ENCODE assay signal across 20 cellular contexts in genomic region chr4:11436084-11436483, GRCh38. TPM values are rescaled to one million over a fixed set of nuclear protein-coding genes. Genes with fewer than 3 reads are reported as not detected.
DNase-seq lines count a peak whose midpoint lies in the region; ATAC-seq and TF ChIP-seq lines count a peak whose summit lies in the region.
"Had no signal": no experiment of that assay in that cellular context is flagged by ENCODE, and none has a peak within 500 bp of the region (broad histone marks: within the 10 kb centered on the region; RNA-seq: fewer than 3 reads in every experiment).

No MANE protein-coding gene starts in this region.

- intact Hi-C loops in naive thymus-derived CD4-positive, alpha-beta T cell (cut with micrococcal nuclease) = no loop called here

- H3K4me3 Mint-ChIP-seq in naive thymus-derived CD4-positive, alpha-beta T cell = no peak overlapping the region
- H3K4me3 Mint-ChIP-seq: activated T-cell treated with anti-CD3 and anti-CD28 coated beads, Interleukin-2, amount 50 U/mL, for 72 hours had no signal

- ATAC-seq in GM18861 (IDR thresholded peaks at IDR 0.05; ENCODE audit: unreplicated experiment) (peak; percentile 53), GM21528 (IDR thresholded peaks at IDR 0.05; ENCODE audit: low FRiP score, unreplicated experiment) (peak; percentile 59), HG03354 (IDR thresholded peaks at IDR 0.05; ENCODE audit: poor library complexity, severe bottlenecking, unreplicated experiment) (peak; percentile 68), HG03457 (IDR thresholded peaks at IDR 0.05; ENCODE audit: unreplicated experiment) (no peak)
- ATAC-seq in naive thymus-derived CD4-positive, alpha-beta T cell = no peak
- ATAC-seq: activated T-cell treated with anti-CD3 and anti-CD28 coated beads, Interleukin-2, amount 50 U/mL, for 72 hours; K562; left lung had no signal

- H3K4me3 ChIP-seq in osteoblast (ENCODE audit: insufficient read depth, low read length) = no peak overlapping the region
- no peak overlapping the region for H3K4me3 ChIP-seq in naive thymus-derived CD4-positive, alpha-beta T cell (ENCODE audit: low read length)
- H3K4me3 ChIP-seq: K562, left lung, stomach, vagina had no signal

- DNase-seq in osteoblast (ENCODE audit: insufficient read length, low spot score, missing footprints) (peak; percentile 30), NCI-H524 (lab: John Stamatoyannopoulos, UW) (no peak), NCI-H187 treated with DMSO at 0.1 percent for 48 hours (lab: John Stamatoyannopoulos, UW) (no peak)
- no peak for DNase-seq in naive thymus-derived CD4-positive, alpha-beta T cell
- DNase-seq: activated T-cell treated with anti-CD3 and anti-CD28 coated beads, Interleukin-2, amount 50 U/mL, for 72 hours; AML-193; central memory CD4-positive, alpha-beta T cell; left lung; OCI-M1; posterior cingulate gyrus; stomach; T1000 had no signal

- no peaks in the 10 kb centered on the region for H3K27me3 ChIP-seq in osteoblast (ENCODE audit: insufficient read depth, low read length)
- H3K27me3 ChIP-seq in naive thymus-derived CD4-positive, alpha-beta T cell (ENCODE audit: control insufficient read depth in 2 of 2, insufficient read depth in 2 of 2, low read length in 2 of 2) = no peaks in the 10 kb centered on the region
- H3K27me3 ChIP-seq: stomach, vagina had no signal

- TF ChIP-seq CTCF in osteoblast (IDR thresholded peaks at IDR 0.05; ENCODE audit: extremely low read depth, low read depth, low read length) = no peak

- peaks cover 0 to 3% (median 0%) of the 10 kb centered on the region in 7 donors for H3K4me1 Mint-ChIP-seq in naive thymus-derived CD4-positive, alpha-beta T cell

- H3K36me3 Mint-ChIP-seq in naive thymus-derived CD4-positive, alpha-beta T cell = no peaks in the 10 kb centered on the region

- no peaks in the 10 kb centered on the region for H3K79me2 ChIP-seq in osteoblast (ENCODE audit: insufficient read depth, low read length)

- no peaks in the 10 kb centered on the region for H3K9me3 Mint-ChIP-seq in naive thymus-derived CD4-positive, alpha-beta T cell
- H3K9me3 Mint-ChIP-seq: activated T-cell treated with anti-CD3 and anti-CD28 coated beads, Interleukin-2, amount 50 U/mL, for 72 hours had no signal

- POLR2A ChIA-PET in naive thymus-derived CD4-positive, alpha-beta T cell (lab: Charles Lee) = no interaction called here

- H4K20me1 ChIP-seq in osteoblast (ENCODE audit: insufficient read depth, low read length) = no peaks in the 10 kb centered on the region

- CTCF ChIA-PET in naive thymus-derived CD4-positive, alpha-beta T cell (lab: Charles Lee) = interaction anchor here (0.6 to 3.4 kb wide), 4 partner anchors 10 to 21 kb away, joined by 3 to 10 read pairs (median 4); no protein-coding TSS in a partner anchor

- H2AFZ ChIP-seq in osteoblast (ENCODE audit: low read length) = no peak overlapping the region

- no peaks in the 10 kb centered on the region for H3K9me3 ChIP-seq in osteoblast (ENCODE audit: low read depth, low read length)
- no peaks in the 10 kb centered on the region for H3K9me3 ChIP-seq in naive thymus-derived CD4-positive, alpha-beta T cell (ENCODE audit: control insufficient read depth in 2 of 3, low read length in 3 of 3)
- H3K9me3 ChIP-seq: left lung, stomach, vagina had no signal

- H3K4me2 ChIP-seq in osteoblast (ENCODE audit: insufficient read depth, low read length) = no peak overlapping the region

- no peaks in the 10 kb centered on the region for H3K36me3 ChIP-seq in osteoblast (ENCODE audit: insufficient read depth, low read length)
- H3K36me3 ChIP-seq in naive thymus-derived CD4-positive, alpha-beta T cell (ENCODE audit: control insufficient read depth in 2 of 3, insufficient read depth in 3 of 3, low read length in 3 of 3) = no peaks in the 10 kb centered on the region
- H3K36me3 ChIP-seq: left lung, stomach, vagina had no signal

- H3K27ac ChIP-seq in osteoblast (ENCODE audit: low read depth, low read length) = no peak overlapping the region
- no peak overlapping the region for H3K27ac ChIP-seq in naive thymus-derived CD4-positive, alpha-beta T cell (ENCODE audit: low read depth, low read length)
- H3K27ac ChIP-seq: left lung, stomach, vagina had no signal

- no peaks in the 10 kb centered on the region for H3K4me1 ChIP-seq in osteoblast (ENCODE audit: insufficient read depth, low read length)
- no peaks in the 10 kb centered on the region for H3K4me1 ChIP-seq in naive thymus-derived CD4-positive, alpha-beta T cell (ENCODE audit: control insufficient read depth in 2 of 2, insufficient read depth in 2 of 2, low read length in 2 of 2)
- H3K4me1 ChIP-seq: vagina had no signal

- H3K27me3 Mint-ChIP-seq in naive thymus-derived CD4-positive, alpha-beta T cell = peaks cover 0 to 25% (median 4%) of the 10 kb centered on the region in 5 donors

- no peak overlapping the region for H3K27ac Mint-ChIP-seq in naive thymus-derived CD4-positive, alpha-beta T cell
- H3K27ac Mint-ChIP-seq: activated T-cell treated with anti-CD3 and anti-CD28 coated beads, Interleukin-2, amount 50 U/mL, for 72 hours had no signal

RNA-seq across cellular contexts. Expression of gene HS3ST1, which starts 7.4 kb away (rescaled TPM):
- total RNA-seq in osteoblast = under 0.01 TPM in 2 replicates
- total RNA-seq in naive thymus-derived CD4-positive, alpha-beta T cell = under 1 TPM in 4 of 5 experiments, not detected in 1; 0.32 to 0.95 (median 0.63) TPM
- polyA plus RNA-seq in naive thymus-derived CD4-positive, alpha-beta T cell = not detected
- total RNA-seq: activated T-cell treated with anti-CD3 and anti-CD28 coated beads, Interleukin-2, amount 50 U/mL, for 72 hours; Daoy; fibroblast of villous mesenchyme had no signal
- polyA plus RNA-seq: K562 had no signal

Comparison
In these comparisons a context has a peak if more than half of its experiments do, and no peak if none do; other contexts are left out.
1. ATAC-seq: peak in GM18861 (single experiment), GM21528 (single experiment) and HG03354 (single experiment); none in naive thymus-derived CD4-positive, alpha-beta T cell (single experiment) and HG03457 (single experiment).